8 cellular contexts compared by ENCODE assay signal in genomic region chr7:128425851-128426250, GRCh38. TPM values are rescaled to one million over a fixed set of nuclear protein-coding genes. Genes with fewer than 3 reads are reported as not detected.
DNase-seq lines count a peak whose midpoint lies in the region; ATAC-seq and TF ChIP-seq lines count a peak whose summit lies in the region.

No MANE protein-coding gene starts in this region.

- peaks cover 3% of the 10 kb centered on the region for H3K27me3 Mint-ChIP-seq in activated naive CD4-positive, alpha-beta T cell treated with anti-CD3 and anti-CD28 coated beads for 36 hours (ENCODE audit: low read depth)

- H3K9me3 Mint-ChIP-seq in activated naive CD4-positive, alpha-beta T cell treated with anti-CD3 and anti-CD28 coated beads for 36 hours, result no peaks in the 10 kb centered on the region

- no peak overlapping the region for H3K27ac ChIP-seq in SJCRH30
- no peak overlapping the region for H3K27ac ChIP-seq in cardiac muscle cell

- no peak overlapping the region for H3K4me3 Mint-ChIP-seq in activated naive CD4-positive, alpha-beta T cell treated with anti-CD3 and anti-CD28 coated beads for 36 hours

- H3K27ac Mint-ChIP-seq in activated naive CD4-positive, alpha-beta T cell treated with anti-CD3 and anti-CD28 coated beads for 36 hours, result no peak overlapping the region

- H3K4me1 ChIP-seq in SJCRH30 (peaks cover 3% of the 10 kb centered on the region), cardiac muscle cell (ENCODE audit: low read depth) (no peaks in the 10 kb centered on the region)

- H3K27me3 ChIP-seq in SJCRH30 (no peaks in the 10 kb centered on the region), cardiac muscle cell (no peaks in the 10 kb centered on the region)

- TF ChIP-seq CTCF in cardiac muscle cell (IDR thresholded peaks at IDR 0.05; ENCODE audit: low read depth, low read length) (peak; percentile 92), retinal pigment epithelial cell (conservative IDR thresholded peaks at IDR 0.05; ENCODE audit: low read depth, low read length) (peak; percentile 96)

- in situ Hi-C loops in KBM-7 (cut with MboI; ENCODE audit: low pct_unique_long_range_greater_than_20kb, low sequenced_read_pairs), result no loop called here

- no peaks in the 10 kb centered on the region for H3K4me1 Mint-ChIP-seq in activated naive CD4-positive, alpha-beta T cell treated with anti-CD3 and anti-CD28 coated beads for 36 hours (ENCODE audit: low read depth)

- H3K36me3 ChIP-seq in SJCRH30 (no peaks in the 10 kb centered on the region), cardiac muscle cell (no peaks in the 10 kb centered on the region)

- intact Hi-C loops in activated naive CD4-positive, alpha-beta T cell treated with anti-CD3 and anti-CD28 coated beads for 36 hours (cut with micrococcal nuclease), result loop anchor here (1.0 to 5.0 kb wide), 5 partner anchors 17 to 456 kb away; partner anchors contain the start of gene IMPDH1
- intact Hi-C loops in posterior vena cava (cut with DNase I), result loop anchor here (2.0 to 5.0 kb wide), 3 partner anchors 27 to 36 kb away; no protein-coding TSS in a partner anchor

- DNase-seq in DMS153 (lab: John Stamatoyannopoulos, UW) (peak; percentile 16), KBM-7 (peak; percentile 89), SJCRH30 (peak; percentile 66 to 89), cardiac muscle cell (ENCODE audit: low read depth in 1 of 2, low spot score in 1 of 2) (peak; percentile 75 to 76), retinal pigment epithelial cell (ENCODE audit: low read depth) (no peak), posterior vena cava (ENCODE audit: low spot score) (no peak)
- peak; percentile 93 for DNase-seq in activated naive CD4-positive, alpha-beta T cell treated with anti-CD3 and anti-CD28 coated beads for 36 hours

- CTCF ChIA-PET in activated naive CD4-positive, alpha-beta T cell treated with anti-CD3 and anti-CD28 coated beads for 36 hours (lab: Charles Lee), result interaction anchor here (0.7 to 9.6 kb wide), 25 partner anchors 10 to 456 kb away, joined by 3 to 251 read pairs (median 14); partner anchors contain the start of genes HILPDA, METTL2B and RBM28

- H3K9me3 ChIP-seq in SJCRH30 (replicated peaks) (no peaks in the 10 kb centered on the region), cardiac muscle cell (ENCODE audit: low read depth) (no peaks in the 10 kb centered on the region)

- no peak overlapping the region for H3K4me3 ChIP-seq in SJCRH30
- no peak overlapping the region for H3K4me3 ChIP-seq in cardiac muscle cell
- H3K4me3 ChIP-seq in retinal pigment epithelial cell (ENCODE audit: low read length), result no peak overlapping the region

- no peaks in the 10 kb centered on the region for H3K36me3 Mint-ChIP-seq in activated naive CD4-positive, alpha-beta T cell treated with anti-CD3 and anti-CD28 coated beads for 36 hours (ENCODE audit: low read depth)

- no peak for ATAC-seq in HG03342 (IDR thresholded peaks at IDR 0.05; ENCODE audit: unreplicated experiment)

RNA-seq across cellular contexts. Expression of gene IMPDH1, which starts 16.1 kb away (rescaled TPM):
- 43.2 and 47.9 TPM in 2 replicates for total RNA-seq in SJCRH30 (2014; rRNA removed; shearing (Covaris generic))
- 10 to 100 TPM; 44.3 to 45.9 TPM for total RNA-seq in activated naive CD4-positive, alpha-beta T cell treated with anti-CD3 and anti-CD28 coated beads for 36 hours
- total RNA-seq in cardiac muscle cell (23.1 and 24.0 TPM in 2 replicates), posterior vena cava (10 to 100 TPM; 44.7 to 49.4 TPM)
- polyA plus RNA-seq in cardiac muscle cell, result 20.5 and 27.5 TPM in 2 replicates

RNA-seq across cellular contexts. Expression of gene HILPDA, which starts 29.8 kb away (rescaled TPM):
- 33.1 and 34.6 TPM in 2 replicates for total RNA-seq in SJCRH30 (2014; rRNA removed; shearing (Covaris generic))
- total RNA-seq in activated naive CD4-positive, alpha-beta T cell treated with anti-CD3 and anti-CD28 coated beads for 36 hours, result 10 to 100 TPM; 12.4 to 13.6 TPM
- total RNA-seq in cardiac muscle cell (16.2 and 27.5 TPM in 2 replicates), posterior vena cava (10 to 100 TPM; 12.8 to 18.1 TPM)
- polyA plus RNA-seq in cardiac muscle cell, result 48.7 and 56.0 TPM in 2 replicates

RNA-seq across cellular contexts. Expression of gene METTL2B, which starts 50.7 kb away (rescaled TPM):
- 45.4 and 46.6 TPM in 2 replicates for total RNA-seq in SJCRH30 (2014; rRNA removed; shearing (Covaris generic))
- total RNA-seq in activated naive CD4-positive, alpha-beta T cell treated with anti-CD3 and anti-CD28 coated beads for 36 hours, result 10 to 100 TPM; 35.9 to 36.2 TPM
- total RNA-seq in cardiac muscle cell (27.9 and 32.2 TPM in 2 replicates), posterior vena cava (10 to 100 TPM; 22.0 to 23.6 TPM)
- 21.3 TPM in 2 replicates for polyA plus RNA-seq in cardiac muscle cell

Comparison
In these comparisons a context has a peak if more than half of its experiments do, and no peak if none do; other contexts are left out.
1. DNase-seq: peak in DMS153 (single experiment), KBM-7 (single experiment), SJCRH30 (2 of 2), activated naive CD4-positive, alpha-beta T cell treated with anti-CD3 and anti-CD28 coated beads for 36 hours (single experiment) and cardiac muscle cell (2 of 2); none in retinal pigment epithelial cell (single experiment) and posterior vena cava (single experiment).